ENCODE assay signal across 9 cellular contexts in the genomic region with DNA sequence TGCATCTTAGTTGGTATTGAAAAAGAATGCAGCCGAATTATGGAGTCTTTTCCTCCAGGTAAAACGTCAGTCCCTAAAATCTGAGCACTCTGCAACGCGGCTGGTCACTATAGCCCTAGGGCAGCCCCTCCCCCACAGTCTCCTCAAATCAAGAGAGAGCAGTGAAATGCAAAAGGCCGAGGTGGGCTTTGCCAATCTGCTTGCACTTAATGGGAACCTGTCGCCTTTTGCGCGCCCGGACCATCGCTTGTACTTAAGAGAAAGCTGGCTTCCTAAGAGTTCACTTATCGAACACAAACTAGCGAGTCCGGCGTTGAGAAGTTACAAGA. TPM values are rescaled to one million over a fixed set of nuclear protein-coding genes. Genes with fewer than 3 reads are reported as not detected.
DNase-seq lines count a peak whose midpoint lies in the region; ATAC-seq and TF ChIP-seq lines count a peak whose summit lies in the region.
"Had no signal": no experiment of that assay in that cellular context is flagged by ENCODE, and none has a peak within 500 bp of the region (broad histone marks: within the 10 kb centered on the region; RNA-seq: fewer than 3 reads in every experiment).

No MANE protein-coding gene starts in this region.

- no peaks in the 10 kb centered on the region for H3K27me3 ChIP-seq in WERI-Rb-1 (ENCODE audit: insufficient read depth, low read depth, severe bottlenecking)
- no peaks in the 10 kb centered on the region for H3K27me3 ChIP-seq in right cardiac atrium (ENCODE audit: control insufficient read depth, insufficient read depth)
- H3K27me3 ChIP-seq in smooth muscle cell (ENCODE audit: low read depth) = no peaks in the 10 kb centered on the region

- H3K27ac ChIP-seq in C4-2B (peak overlapping the region; percentile 85), WERI-Rb-1 (peak overlapping the region; percentile 94), right cardiac atrium (ENCODE audit: low read length) (peak overlapping the region; percentile 58), smooth muscle cell (ENCODE audit: low read depth) (peak overlapping the region; percentile 10)

- ATAC-seq in GM19455 (IDR thresholded peaks at IDR 0.05; ENCODE audit: unreplicated experiment) (peak; percentile 8), right cardiac atrium (no peak)

- WGBS in right cardiac atrium = under 1% methylated on average over 14 of the region's 14 CpGs
- WGBS in smooth muscle cell (ENCODE audit: low lambda C conversion rate) = under 1% methylated on average over 14 of the region's 14 CpGs

- peak overlapping the region; percentile 100 for H2AFZ ChIP-seq in smooth muscle cell (ENCODE audit: low read depth)

- TF ChIP-seq CTCF in C4-2B (conservative IDR thresholded peaks at IDR 0.05) = no peak
- TF ChIP-seq CTCF in WERI-Rb-1 (IDR thresholded peaks at IDR 0.05; ENCODE audit: low read depth, low read length) = no peak
- no peak for TF ChIP-seq CTCF in smooth muscle cell (IDR thresholded peaks at IDR 0.05; ENCODE audit: borderline replicate concordance, insufficient read depth, poor library complexity, severe bottlenecking)

- H3K9ac ChIP-seq in smooth muscle cell (ENCODE audit: low read depth) = peak overlapping the region; percentile 72

- no peaks in the 10 kb centered on the region for H3F3A ChIP-seq in smooth muscle cell (ENCODE audit: low read depth)

- intact Hi-C loops in right cardiac atrium (cut with DNase I) = loop anchor here in 1 of 4 donors (10.0 kb wide), 1 partner anchor 381 kb away; no protein-coding TSS in a partner anchor

- H3K79me2 ChIP-seq in smooth muscle cell (ENCODE audit: low read depth) = peaks cover 18% of the 10 kb centered on the region

- peak; percentile 71 for DNase-seq in NCI-H1105 treated with DMSO at 0.1 percent for 48 hours (lab: John Stamatoyannopoulos, UW)
- peak; percentile 86 for DNase-seq in WERI-Rb-1
- DNase-seq in right cardiac atrium = peak; percentile 29 to 75 (median 67)
- DNase-seq in smooth muscle cell (lab: John Stamatoyannopoulos, UW; ENCODE audit: unreplicated experiment) = peak; percentile 34
- DNase-seq in retina = no peak
- no peak for DNase-seq in NCI-H1930 (lab: John Stamatoyannopoulos, UW)

- peak overlapping the region; percentile 100 for H3K4me2 ChIP-seq in smooth muscle cell

- H4K20me1 ChIP-seq in smooth muscle cell (ENCODE audit: low read depth) = no peaks in the 10 kb centered on the region

- H3K4me3 ChIP-seq in WERI-Rb-1 (ENCODE audit: low read depth, low read length) (peak overlapping the region; percentile 92), right cardiac atrium (ENCODE audit: low read length) (peak overlapping the region; percentile 99), smooth muscle cell (peak overlapping the region; percentile 92)

- H3K4me1 ChIP-seq in right cardiac atrium (ENCODE audit: control insufficient read depth, insufficient read depth, low read length) (no peaks in the 10 kb centered on the region), smooth muscle cell (ENCODE audit: low read depth) (peaks cover 25% of the 10 kb centered on the region)

- H3K9me3 ChIP-seq in WERI-Rb-1 (ENCODE audit: severe bottlenecking) (no peaks in the 10 kb centered on the region), right cardiac atrium (ENCODE audit: control insufficient read depth, low read length) (no peaks in the 10 kb centered on the region), smooth muscle cell (replicated peaks; ENCODE audit: low read depth) (no peaks in the 10 kb centered on the region)

- H3K36me3 ChIP-seq in WERI-Rb-1 (peaks cover 54% of the 10 kb centered on the region), smooth muscle cell (ENCODE audit: low read depth) (peaks cover 18% of the 10 kb centered on the region)

RNA-seq across cellular contexts. Expression of a gene that starts 0.4 kb away (rescaled TPM):
- total RNA-seq in right cardiac atrium (10 to 100 TPM; 22.4 to 31.4 (median 25.6) TPM), smooth muscle cell (30.6 and 32.2 TPM in 2 replicates)
- polyA plus RNA-seq in right cardiac atrium (17.7 TPM), smooth muscle cell (33.9 and 37.3 TPM in 2 replicates)

RNA-seq across cellular contexts. Expression of a gene that starts 39.8 kb away (rescaled TPM):
- total RNA-seq in right cardiac atrium = not detected
- not detected for polyA plus RNA-seq in right cardiac atrium
- total RNA-seq in smooth muscle cell = not detected in 2 replicates
- not detected in 2 replicates for polyA plus RNA-seq in smooth muscle cell
- total RNA-seq: NCI-H460 had no signal

Comparison
In these comparisons a context has a peak if more than half of its experiments do, and no peak if none do; other contexts are left out.
1. H3K27ac ChIP-seq: peak in every context shown above with its lines; median percentile 94 in WERI-Rb-1; 85 in C4-2B; 58 in right cardiac atrium; 10 in smooth muscle cell.
2. DNase-seq: peak in NCI-H1105 treated with DMSO at 0.1 percent for 48 hours (single experiment), WERI-Rb-1 (single experiment), right cardiac atrium (3 of 3) and smooth muscle cell (single experiment); none in retina (single experiment) and NCI-H1930 (0 of 2).
3. Peak in every context shown above with its lines, with median percentiles within 50 percentile points of each other: H3K4me3 ChIP-seq.